Comparison of ENCODE assay signal across 33 cellular contexts in the genomic region with DNA sequence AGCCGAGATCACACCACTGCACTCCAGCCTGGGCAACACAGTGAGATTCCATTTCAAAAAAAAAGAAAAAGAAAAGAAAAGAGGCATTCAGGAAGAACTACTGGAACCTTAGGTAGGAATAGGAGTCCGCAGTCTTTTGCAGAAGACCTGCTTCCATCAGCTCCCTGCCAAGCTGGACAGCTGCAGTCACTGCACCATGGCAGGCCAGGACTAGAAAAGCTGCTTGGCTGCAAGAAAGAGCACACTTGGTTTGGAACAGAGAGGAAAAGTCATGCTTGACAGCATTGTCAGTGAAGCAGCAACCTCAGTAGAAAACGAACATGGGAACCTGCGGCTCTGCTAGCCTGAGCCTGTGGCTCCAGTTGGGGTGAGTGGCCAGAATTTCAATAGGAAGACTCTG.
"Had no signal": no experiment of that assay in that cellular context is flagged by ENCODE, and none has a peak within 500 bp of the region (broad histone marks: within the 10 kb centered on the region; RNA-seq: fewer than 3 reads in every experiment).

No MANE protein-coding gene starts in this region.

- H3K4me1 ChIP-seq: adrenal gland, body of pancreas, esophagus muscularis mucosa, heart right ventricle, left lung, lower lobe of right lung, sigmoid colon, stomach, tibial artery had no signal

- H3K9me3 ChIP-seq: adrenal gland, body of pancreas, left lung, neutrophil, tibial artery had no signal

- DNase-seq: activated CD4-positive, alpha-beta T cell treated with anti-CD3 and anti-CD28 coated beads for 48 hours; activated CD4-positive, alpha-beta T cell treated with anti-CD3 and anti-CD28 coated beads, Interleukin-2, amount 50 U/mL, for 48 hours; activated CD8-positive, alpha-beta memory T cell treated with anti-CD3 and anti-CD28 coated beads for 24 hours; activated effector memory CD4-positive, alpha-beta T cell treated with anti-CD3 and anti-CD28 coated beads, Interleukin-2, amount 50 U/mL, for 16 hours; activated naive CD4-positive, alpha-beta T cell treated with anti-CD3 and anti-CD28 coated beads for 36 hours; activated naive CD8-positive, alpha-beta T cell treated with anti-CD3 and anti-CD28 coated beads for 36 hours; adrenal gland; aorta; body of pancreas; dermis blood vessel endothelial cell; effector CD4-positive, alpha-beta T cell; foreskin melanocyte; heart right ventricle; kidney glomerular epithelial cell; left lung; lower lobe of right lung; mesenchymal stem cell; sigmoid colon; small intestine; stimulated activated CD4-positive, alpha-beta T cell treated with anti-CD3 and anti-CD28 coated beads, Interleukin-1b, Interleukin-23, amount 100 ng/mL, for 48 hours; stimulated activated CD4-positive, alpha-beta T cell treated with anti-CD3 and anti-CD28 coated beads, Interleukin-4, amount 100 ng/mL, for 4 hours; stimulated activated CD8-positive, alpha-beta memory T cell treated with anti-CD3 and anti-CD28 coated beads, Interleukin-4, amount 100 ng/mL, for 48 hours; stomach; T-helper 17 cell; T1000; tibial artery; WERI-Rb-1 had no signal

- FAIRE-seq: colon, small intestine had no signal

- ATAC-seq: activated CD4-positive, CD25-positive, alpha-beta regulatory T cell treated with anti-CD3 and anti-CD28 coated beads, Interleukin-2, amount 50 U/mL, for 24 hours; body of pancreas; heart right ventricle; left lung; lower lobe of right lung; natural killer cell treated with Interleukin-12 subunit alpha and Interleukin-12 subunit beta and Interleukin-15 and Interleukin-18, amount 100 ng/mL, for 72 hours; stimulated activated memory B cell treated with anti-CD40 and anti-IgM and Interleukin-4, amounts not matched to agents 10 μg/mL and 1 μg/mL and 100 μg/mL, for 72 hours; T-helper 17 cell had no signal

- H3K27ac ChIP-seq: adrenal gland, body of pancreas, esophagus muscularis mucosa, heart right ventricle, left lung, lower lobe of right lung, neutrophil, sigmoid colon, stomach, tibial artery, WERI-Rb-1 had no signal

- H3K27me3 ChIP-seq: adrenal gland, body of pancreas, esophagus muscularis mucosa, heart right ventricle, left lung, neutrophil, sigmoid colon, stomach, tibial artery had no signal

- H3K36me3 ChIP-seq: adrenal gland, esophagus muscularis mucosa, heart right ventricle, left lung, lower lobe of right lung, neutrophil, sigmoid colon, stomach, tibial artery, WERI-Rb-1 had no signal

- H3K4me3 ChIP-seq: adrenal gland, body of pancreas, esophagus muscularis mucosa, heart right ventricle, left lung, lower lobe of right lung, sigmoid colon, stomach, tibial artery had no signal
